ENCODE assay signal across 1 cellular context in the genomic region with DNA sequence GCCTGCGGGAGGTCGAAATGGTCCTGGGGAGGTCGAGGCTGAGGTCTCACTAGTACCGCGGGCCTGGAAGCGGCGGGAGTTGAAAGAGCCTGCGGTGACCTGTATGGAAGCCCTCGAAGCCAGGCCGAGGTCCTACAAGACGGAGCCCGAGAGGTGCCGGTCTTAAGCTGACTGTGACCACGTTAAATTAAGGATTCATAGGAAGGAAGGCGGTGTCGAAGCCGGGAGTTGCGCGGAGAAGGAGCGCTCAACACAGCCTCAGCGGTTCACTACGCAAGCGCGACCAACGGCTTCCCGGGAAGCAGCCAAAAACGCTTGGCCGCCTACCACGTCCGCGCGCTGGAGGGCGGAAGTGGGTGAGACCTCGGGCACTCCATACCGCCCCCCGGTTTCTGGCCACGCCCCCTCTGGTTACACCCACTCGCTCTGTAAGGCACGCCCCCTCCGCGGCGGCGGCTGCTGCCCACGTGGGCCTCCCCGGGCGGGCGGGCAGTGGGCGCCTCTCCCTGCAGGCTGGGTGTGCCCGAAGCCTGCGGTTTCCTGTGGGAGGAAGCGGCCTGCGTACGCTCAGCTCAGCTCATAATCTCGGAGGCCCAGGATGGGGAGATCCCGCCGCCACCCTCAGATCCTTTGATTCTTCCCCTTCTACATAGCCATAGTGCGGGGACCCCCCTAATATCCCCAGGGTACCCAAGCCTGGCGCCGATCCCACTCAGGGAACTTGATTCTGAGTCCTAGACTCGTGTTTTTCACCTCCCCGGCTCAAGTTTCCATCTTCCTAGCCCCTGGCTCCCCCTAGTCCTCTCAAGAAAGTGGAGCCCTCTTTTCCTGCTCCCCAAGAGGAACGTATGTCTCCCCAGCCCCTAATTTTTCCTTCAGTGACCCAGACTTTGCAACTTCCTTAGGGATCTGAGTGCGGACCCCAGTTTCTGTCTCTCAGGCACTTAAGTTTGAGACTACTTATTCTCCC.
A peak's percentile ranks its signal among the peaks of the same experiment; 100 is the strongest.
TF ChIP-seq lines count a peak whose summit lies in the region.

No MANE protein-coding gene starts in this region.

TF ChIP-seq in SK-N-SH, 30 proteins besides CTCF, POLR2A, EP300 and RAD21 (continued from another document):
- 0 out of 2 replicates have a peak, but pooled peaks have one; percentile 5 for TF ChIP-seq YY1 (IDR thresholded peaks at IDR 0.05; ENCODE audit: low read depth)
- peak; percentile 69 for TF ChIP-seq CHD2 (IDR thresholded peaks at IDR 0.05; ENCODE audit: low read length, partially characterized antibody)
- TF ChIP-seq JUND (IDR thresholded peaks at IDR 0.05) = no peak
- TF ChIP-seq, protein P1, sequence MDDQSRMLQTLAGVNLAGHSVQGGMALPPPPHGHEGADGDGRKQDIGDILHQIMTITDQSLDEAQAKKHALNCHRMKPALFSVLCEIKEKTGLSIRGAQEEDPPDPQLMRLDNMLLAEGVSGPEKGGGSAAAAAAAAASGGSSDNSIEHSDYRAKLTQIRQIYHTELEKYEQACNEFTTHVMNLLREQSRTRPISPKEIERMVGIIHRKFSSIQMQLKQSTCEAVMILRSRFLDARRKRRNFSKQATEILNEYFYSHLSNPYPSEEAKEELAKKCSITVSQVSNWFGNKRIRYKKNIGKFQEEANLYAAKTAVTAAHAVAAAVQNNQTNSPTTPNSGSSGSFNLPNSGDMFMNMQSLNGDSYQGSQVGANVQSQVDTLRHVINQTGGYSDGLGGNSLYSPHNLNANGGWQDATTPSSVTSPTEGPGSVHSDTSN (IDR thresholded peaks at IDR 0.05) = peak; percentile 48
- TF ChIP-seq MXI1 (IDR thresholded peaks at IDR 0.05; ENCODE audit: low read depth, low read length) = peak; percentile 96
- TF ChIP-seq, protein P2, sequence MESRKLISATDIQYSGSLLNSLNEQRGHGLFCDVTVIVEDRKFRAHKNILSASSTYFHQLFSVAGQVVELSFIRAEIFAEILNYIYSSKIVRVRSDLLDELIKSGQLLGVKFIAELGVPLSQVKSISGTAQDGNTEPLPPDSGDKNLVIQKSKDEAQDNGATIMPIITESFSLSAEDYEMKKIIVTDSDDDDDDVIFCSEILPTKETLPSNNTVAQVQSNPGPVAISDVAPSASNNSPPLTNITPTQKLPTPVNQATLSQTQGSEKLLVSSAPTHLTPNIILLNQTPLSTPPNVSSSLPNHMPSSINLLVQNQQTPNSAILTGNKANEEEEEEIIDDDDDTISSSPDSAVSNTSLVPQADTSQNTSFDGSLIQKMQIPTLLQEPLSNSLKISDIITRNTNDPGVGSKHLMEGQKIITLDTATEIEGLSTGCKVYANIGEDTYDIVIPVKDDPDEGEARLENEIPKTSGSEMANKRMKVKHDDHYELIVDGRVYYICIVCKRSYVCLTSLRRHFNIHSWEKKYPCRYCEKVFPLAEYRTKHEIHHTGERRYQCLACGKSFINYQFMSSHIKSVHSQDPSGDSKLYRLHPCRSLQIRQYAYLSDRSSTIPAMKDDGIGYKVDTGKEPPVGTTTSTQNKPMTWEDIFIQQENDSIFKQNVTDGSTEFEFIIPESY (IDR thresholded peaks at IDR 0.05; ENCODE audit: borderline replicate concordance, low read depth) = no peak
- peak; percentile 81 for TF ChIP-seq ELF1 (IDR thresholded peaks at IDR 0.05)
- TF ChIP-seq SMC3 (IDR thresholded peaks at IDR 0.05; ENCODE audit: low read depth, low read length) = peak; percentile 15; the same call in 1 of the 2 replicates
- TF ChIP-seq, protein P3, sequence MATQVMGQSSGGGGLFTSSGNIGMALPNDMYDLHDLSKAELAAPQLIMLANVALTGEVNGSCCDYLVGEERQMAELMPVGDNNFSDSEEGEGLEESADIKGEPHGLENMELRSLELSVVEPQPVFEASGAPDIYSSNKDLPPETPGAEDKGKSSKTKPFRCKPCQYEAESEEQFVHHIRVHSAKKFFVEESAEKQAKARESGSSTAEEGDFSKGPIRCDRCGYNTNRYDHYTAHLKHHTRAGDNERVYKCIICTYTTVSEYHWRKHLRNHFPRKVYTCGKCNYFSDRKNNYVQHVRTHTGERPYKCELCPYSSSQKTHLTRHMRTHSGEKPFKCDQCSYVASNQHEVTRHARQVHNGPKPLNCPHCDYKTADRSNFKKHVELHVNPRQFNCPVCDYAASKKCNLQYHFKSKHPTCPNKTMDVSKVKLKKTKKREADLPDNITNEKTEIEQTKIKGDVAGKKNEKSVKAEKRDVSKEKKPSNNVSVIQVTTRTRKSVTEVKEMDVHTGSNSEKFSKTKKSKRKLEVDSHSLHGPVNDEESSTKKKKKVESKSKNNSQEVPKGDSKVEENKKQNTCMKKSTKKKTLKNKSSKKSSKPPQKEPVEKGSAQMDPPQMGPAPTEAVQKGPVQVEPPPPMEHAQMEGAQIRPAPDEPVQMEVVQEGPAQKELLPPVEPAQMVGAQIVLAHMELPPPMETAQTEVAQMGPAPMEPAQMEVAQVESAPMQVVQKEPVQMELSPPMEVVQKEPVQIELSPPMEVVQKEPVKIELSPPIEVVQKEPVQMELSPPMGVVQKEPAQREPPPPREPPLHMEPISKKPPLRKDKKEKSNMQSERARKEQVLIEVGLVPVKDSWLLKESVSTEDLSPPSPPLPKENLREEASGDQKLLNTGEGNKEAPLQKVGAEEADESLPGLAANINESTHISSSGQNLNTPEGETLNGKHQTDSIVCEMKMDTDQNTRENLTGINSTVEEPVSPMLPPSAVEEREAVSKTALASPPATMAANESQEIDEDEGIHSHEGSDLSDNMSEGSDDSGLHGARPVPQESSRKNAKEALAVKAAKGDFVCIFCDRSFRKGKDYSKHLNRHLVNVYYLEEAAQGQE (IDR thresholded peaks at IDR 0.05; ENCODE audit: low read depth, low read length) = peak; percentile 4; the same call in 1 of the 2 replicates
- TF ChIP-seq EZH2phosphoT487 (IDR thresholded peaks at IDR 0.05; ENCODE audit: borderline replicate concordance, low read depth) = no peak
- TF ChIP-seq TEAD4 (IDR thresholded peaks at IDR 0.05; ENCODE audit: borderline replicate concordance, insufficient read depth) = 0 out of 2 replicates have a peak, but pooled peaks have one; percentile 18
- TF ChIP-seq SIN3A (IDR thresholded peaks at IDR 0.05; ENCODE audit: borderline replicate concordance, low read depth, low read length) = peak; percentile 73; the same call in 1 of the 2 replicates
- TF ChIP-seq, protein P4, sequence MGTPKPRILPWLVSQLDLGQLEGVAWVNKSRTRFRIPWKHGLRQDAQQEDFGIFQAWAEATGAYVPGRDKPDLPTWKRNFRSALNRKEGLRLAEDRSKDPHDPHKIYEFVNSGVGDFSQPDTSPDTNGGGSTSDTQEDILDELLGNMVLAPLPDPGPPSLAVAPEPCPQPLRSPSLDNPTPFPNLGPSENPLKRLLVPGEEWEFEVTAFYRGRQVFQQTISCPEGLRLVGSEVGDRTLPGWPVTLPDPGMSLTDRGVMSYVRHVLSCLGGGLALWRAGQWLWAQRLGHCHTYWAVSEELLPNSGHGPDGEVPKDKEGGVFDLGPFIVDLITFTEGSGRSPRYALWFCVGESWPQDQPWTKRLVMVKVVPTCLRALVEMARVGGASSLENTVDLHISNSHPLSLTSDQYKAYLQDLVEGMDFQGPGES (IDR thresholded peaks at IDR 0.05; ENCODE audit: low read depth, low read length) = no peak
- TF ChIP-seq, protein P5, sequence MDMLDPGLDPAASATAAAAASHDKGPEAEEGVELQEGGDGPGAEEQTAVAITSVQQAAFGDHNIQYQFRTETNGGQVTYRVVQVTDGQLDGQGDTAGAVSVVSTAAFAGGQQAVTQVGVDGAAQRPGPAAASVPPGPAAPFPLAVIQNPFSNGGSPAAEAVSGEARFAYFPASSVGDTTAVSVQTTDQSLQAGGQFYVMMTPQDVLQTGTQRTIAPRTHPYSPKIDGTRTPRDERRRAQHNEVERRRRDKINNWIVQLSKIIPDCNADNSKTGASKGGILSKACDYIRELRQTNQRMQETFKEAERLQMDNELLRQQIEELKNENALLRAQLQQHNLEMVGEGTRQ (IDR thresholded peaks at IDR 0.05; ENCODE audit: borderline replicate concordance, low read depth, low read length) = peak; percentile 67
- TF ChIP-seq TCF12 (IDR thresholded peaks at IDR 0.05) = peak; percentile 60; the same call in 1 of the 2 replicates
- TF ChIP-seq TAF1 (IDR thresholded peaks at IDR 0.05; ENCODE audit: borderline replicate concordance, low read depth, low read length) = peak; percentile 84; the same call in 1 of the 2 replicates
- TF ChIP-seq, protein P6, sequence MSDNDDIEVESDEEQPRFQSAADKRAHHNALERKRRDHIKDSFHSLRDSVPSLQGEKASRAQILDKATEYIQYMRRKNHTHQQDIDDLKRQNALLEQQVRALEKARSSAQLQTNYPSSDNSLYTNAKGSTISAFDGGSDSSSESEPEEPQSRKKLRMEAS (IDR thresholded peaks at IDR 0.05; ENCODE audit: low read depth) = peak; percentile 98
- peak; percentile 39 for TF ChIP-seq NFIC (IDR thresholded peaks at IDR 0.05; ENCODE audit: borderline replicate concordance)
- peak; percentile 21; the same call in 1 of the 2 replicates for TF ChIP-seq GABPA (IDR thresholded peaks at IDR 0.05; ENCODE audit: low read depth)
- no peak; the same call in 1 of the 2 replicates for TF ChIP-seq RXRA (IDR thresholded peaks at IDR 0.05; ENCODE audit: borderline replicate concordance, low read depth)
- TF ChIP-seq POLR2AphosphoS5 (IDR thresholded peaks at IDR 0.05; ENCODE audit: low read depth, low read length) = peak; percentile 86
- TF ChIP-seq MEF2A (IDR thresholded peaks at IDR 0.05; ENCODE audit: borderline replicate concordance, low read depth) = no peak
- peak; percentile 77 for TF ChIP-seq NRF1 (IDR thresholded peaks at IDR 0.05; ENCODE audit: low read depth, low read length)
